Comparison of ENCODE assay signal across 15 cellular contexts in genomic region chr5:2205596-2205995, GRCh38.
"Had no signal": no experiment of that assay in that cellular context is flagged by ENCODE, and none has a peak within 500 bp of the region (broad histone marks: within the 10 kb centered on the region; RNA-seq: fewer than 3 reads in every experiment).

No MANE protein-coding gene starts in this region.

- H3K36me3 Mint-ChIP-seq: activated naive CD8-positive, alpha-beta T cell treated with anti-CD3 and anti-CD28 coated beads for 36 hours; memory B cell had no signal

- H3K9me3 Mint-ChIP-seq: activated naive CD8-positive, alpha-beta T cell treated with anti-CD3 and anti-CD28 coated beads for 36 hours; central memory CD8-positive, alpha-beta T cell; T-helper 1 cell treated with Interleukin-12 subunit alpha and Interleukin-12 subunit beta and Interleukin-4 antibody, amounts not matched to agents 30 μg/mL and 1 μg/mL, for 36 hours had no signal

- H3K4me1 Mint-ChIP-seq: activated naive CD8-positive, alpha-beta T cell treated with anti-CD3 and anti-CD28 coated beads for 36 hours; central memory CD8-positive, alpha-beta T cell; memory B cell had no signal

- H3K27ac Mint-ChIP-seq: activated naive CD8-positive, alpha-beta T cell treated with anti-CD3 and anti-CD28 coated beads for 36 hours; memory B cell; nephron progenitor cell; progenitor cell of endocrine pancreas; T-helper 1 cell treated with Interleukin-12 subunit alpha and Interleukin-12 subunit beta and Interleukin-4 antibody, amounts not matched to agents 30 μg/mL and 1 μg/mL, for 36 hours had no signal

- ATAC-seq: activated CD4-positive, CD25-positive, alpha-beta regulatory T cell treated with anti-CD3 and anti-CD28 coated beads, Interleukin-2, amount 50 U/mL, for 24 hours; gastroesophageal sphincter; stimulated activated naive CD8-positive, alpha-beta T cell treated with anti-CD3 and anti-CD28 coated beads, Interleukin-15, Interleukin-2, amounts not matched to agents 100 U/mL and 50 U/mL, for 24 hours had no signal

- DNase-seq: activated CD4-positive, alpha-beta T cell treated with anti-CD3 and anti-CD28 coated beads, Interleukin-2, amount 50 U/mL, for 4 hours; activated naive CD4-positive, alpha-beta T cell treated with Interleukin-2 at 50 U/mL for 16 hours; activated naive CD8-positive, alpha-beta T cell treated with anti-CD3 and anti-CD28 coated beads for 36 hours; activated T-cell treated with anti-CD3 and anti-CD28 coated beads, Interleukin-2, amount 50 U/mL, for 48 hours; dorsolateral prefrontal cortex; esophagus squamous epithelium; hypothalamus; nephron progenitor cell; stimulated activated naive CD8-positive, alpha-beta T cell treated with anti-CD3 and anti-CD28 coated beads, Interleukin-15, Interleukin-2, amounts not matched to agents 100 U/mL and 50 U/mL, for 24 hours had no signal

- H3K4me3 Mint-ChIP-seq: activated naive CD8-positive, alpha-beta T cell treated with anti-CD3 and anti-CD28 coated beads for 36 hours; central memory CD8-positive, alpha-beta T cell; memory B cell; nephron progenitor cell; T-helper 1 cell treated with Interleukin-12 subunit alpha and Interleukin-12 subunit beta and Interleukin-4 antibody, amounts not matched to agents 30 μg/mL and 1 μg/mL, for 36 hours had no signal
